Comparison of ENCODE assay signal across 8 cellular contexts in genomic region chr1:42747125-42747524, GRCh38. TPM values are rescaled to one million over a fixed set of nuclear protein-coding genes. Genes with fewer than 3 reads are reported as not detected.
DNase-seq lines count a peak whose midpoint lies in the region; ATAC-seq and TF ChIP-seq lines count a peak whose summit lies in the region.

No MANE protein-coding gene starts in this region.

- no peaks in the 10 kb centered on the region for H3K9me3 ChIP-seq in CD8-positive, alpha-beta memory T cell (ENCODE audit: low read length)
- H3K9me3 ChIP-seq in endodermal cell (ENCODE audit: control insufficient read depth, low read length) (peaks cover 7% of the 10 kb centered on the region), vagina (no peaks in the 10 kb centered on the region)
- H3K9me3 ChIP-seq in naive thymus-derived CD4-positive, alpha-beta T cell (ENCODE audit: control insufficient read depth in 2 of 3, low read length in 3 of 3) = no peaks in the 10 kb centered on the region

- TF ChIP-seq POLR2A in vagina (IDR thresholded peaks at IDR 0.05) = no peak

- in situ Hi-C loops in KBM-7 (cut with MboI; ENCODE audit: low pct_unique_long_range_greater_than_20kb, low sequenced_read_pairs) = loop anchor here (10.0 to 25.0 kb wide), 2 partner anchors 172 to 410 kb away; partner anchors contain the start of gene FOXJ3

- H3K4me3 Mint-ChIP-seq in CD8-positive, alpha-beta memory T cell = no peak overlapping the region
- H3K4me3 Mint-ChIP-seq in activated CD4-positive, alpha-beta T cell treated with anti-CD3 and anti-CD28 coated beads for 36 hours = no peak overlapping the region
- no peak overlapping the region for H3K4me3 Mint-ChIP-seq in endodermal cell
- no peak overlapping the region for H3K4me3 Mint-ChIP-seq in naive thymus-derived CD4-positive, alpha-beta T cell

- TF ChIP-seq CTCF in endodermal cell (conservative IDR thresholded peaks at IDR 0.05) = peak; percentile 83
- TF ChIP-seq CTCF in vagina (IDR thresholded peaks at IDR 0.05) = peak; percentile 14 to 50 (median 37)

- no peaks in the 10 kb centered on the region for H3K4me1 Mint-ChIP-seq in CD8-positive, alpha-beta memory T cell
- no peaks in the 10 kb centered on the region for H3K4me1 Mint-ChIP-seq in activated CD4-positive, alpha-beta T cell treated with anti-CD3 and anti-CD28 coated beads for 36 hours
- H3K4me1 Mint-ChIP-seq in endodermal cell = no peaks in the 10 kb centered on the region
- H3K4me1 Mint-ChIP-seq in naive thymus-derived CD4-positive, alpha-beta T cell = peaks cover 0 to 3% (median 0%) of the 10 kb centered on the region in 7 donors

- H3K27me3 ChIP-seq in CD8-positive, alpha-beta memory T cell (ENCODE audit: insufficient read depth, low read length, poor library complexity, severe bottlenecking) = no peaks in the 10 kb centered on the region
- H3K27me3 ChIP-seq in endodermal cell (ENCODE audit: control insufficient read depth, insufficient read depth, low read length, poor library complexity, severe bottlenecking) = no peaks in the 10 kb centered on the region
- H3K27me3 ChIP-seq in naive thymus-derived CD4-positive, alpha-beta T cell (ENCODE audit: control insufficient read depth in 2 of 2, insufficient read depth in 2 of 2, low read length in 2 of 2) = no peaks in the 10 kb centered on the region
- H3K27me3 ChIP-seq in vagina = no peaks in the 10 kb centered on the region

- H3K27me3 Mint-ChIP-seq in CD8-positive, alpha-beta memory T cell = no peaks in the 10 kb centered on the region
- no peaks in the 10 kb centered on the region for H3K27me3 Mint-ChIP-seq in activated CD4-positive, alpha-beta T cell treated with anti-CD3 and anti-CD28 coated beads for 36 hours
- H3K27me3 Mint-ChIP-seq in endodermal cell (ENCODE audit: insufficient read depth) = no peaks in the 10 kb centered on the region
- H3K27me3 Mint-ChIP-seq in naive thymus-derived CD4-positive, alpha-beta T cell = no peaks in the 10 kb centered on the region

- intact Hi-C loops in activated CD4-positive, alpha-beta T cell treated with anti-CD3 and anti-CD28 coated beads for 36 hours (cut with DNase I, micrococcal nuclease) = loop anchor here (1.0 to 5.0 kb wide), 4 partner anchors 169 to 600 kb away; no protein-coding TSS in a partner anchor
- intact Hi-C loops in naive thymus-derived CD4-positive, alpha-beta T cell (cut with micrococcal nuclease) = loop anchor here (1.0 to 10.0 kb wide), 4 partner anchors 169 to 572 kb away; no protein-coding TSS in a partner anchor
- intact Hi-C loops in vagina (cut with DNase I) = no loop called here

- POLR2A ChIA-PET in CD8-positive, alpha-beta memory T cell (lab: Charles Lee) = no interaction called here
- POLR2A ChIA-PET in activated CD4-positive, alpha-beta T cell treated with anti-CD3 and anti-CD28 coated beads for 36 hours (lab: Charles Lee) = no interaction called here
- POLR2A ChIA-PET in naive thymus-derived CD4-positive, alpha-beta T cell (lab: Charles Lee) = no interaction called here

- no peak overlapping the region for H3K4me3 ChIP-seq in CD8-positive, alpha-beta memory T cell (ENCODE audit: low read length)
- no peak overlapping the region for H3K4me3 ChIP-seq in endodermal cell (ENCODE audit: low read length)
- no peak overlapping the region for H3K4me3 ChIP-seq in naive thymus-derived CD4-positive, alpha-beta T cell (ENCODE audit: low read length)
- H3K4me3 ChIP-seq in vagina = no peak overlapping the region

- peaks cover 12 to 52% (median 20%) of the 10 kb centered on the region in 3 donors for H3K36me3 Mint-ChIP-seq in CD8-positive, alpha-beta memory T cell
- H3K36me3 Mint-ChIP-seq in activated CD4-positive, alpha-beta T cell treated with anti-CD3 and anti-CD28 coated beads for 36 hours (ENCODE audit: low read depth) = peaks cover 29% of the 10 kb centered on the region
- H3K36me3 Mint-ChIP-seq in endodermal cell (ENCODE audit: low read depth) = peaks cover 46% of the 10 kb centered on the region
- H3K36me3 Mint-ChIP-seq in naive thymus-derived CD4-positive, alpha-beta T cell = peaks cover 15 to 34% (median 21%) of the 10 kb centered on the region in 5 donors

- 78 to 81% methylated on average over 13 to 14 of the region's 14 CpGs for WGBS in endodermal cell (ENCODE audit: insufficient coverage in 1 of 2, insufficient read length in 1 of 2), 2 experiments

- CTCF ChIA-PET in CD8-positive, alpha-beta memory T cell (lab: Charles Lee) = interaction anchor here (0.7 to 2.0 kb wide), 7 partner anchors 11 to 403 kb away, joined by 3 to 10 read pairs (median 3); partner anchors contain the start of gene C1orf50
- CTCF ChIA-PET in activated CD4-positive, alpha-beta T cell treated with anti-CD3 and anti-CD28 coated beads for 36 hours (lab: Charles Lee) = interaction anchor here (1.0 to 1.1 kb wide), 3 partner anchors 8 to 172 kb away, joined by 3 to 6 read pairs (median 4); no protein-coding TSS in a partner anchor
- CTCF ChIA-PET in naive thymus-derived CD4-positive, alpha-beta T cell (lab: Charles Lee) = interaction anchor here (0.8 to 3.1 kb wide), 9 partner anchors 12 to 600 kb away, joined by 3 to 18 read pairs (median 4); partner anchors contain the start of genes C1orf50, CCDC30 and P3H1

- peak; percentile 16 to 63 (median 33) for DNase-seq in CD8-positive, alpha-beta memory T cell
- DNase-seq in KBM-7 (peak; percentile 47), endodermal cell (peak; percentile 83), vagina (ENCODE audit: extremely low spot score in 2 of 2) (no peak), NCI-H2107 (lab: John Stamatoyannopoulos, UW) (no peak)
- peak; percentile 67 for DNase-seq in activated CD4-positive, alpha-beta T cell treated with anti-CD3 and anti-CD28 coated beads for 36 hours
- peak in 6 of 9 donors; percentile 19 to 56 (median 38) for DNase-seq in naive thymus-derived CD4-positive, alpha-beta T cell

- peak; percentile 39 for ATAC-seq in activated CD4-positive, alpha-beta T cell treated with anti-CD3 and anti-CD28 coated beads for 36 hours
- ATAC-seq in naive thymus-derived CD4-positive, alpha-beta T cell = peak; percentile 73
- no peak for ATAC-seq in HG02840 (IDR thresholded peaks at IDR 0.05; ENCODE audit: low FRiP score, unreplicated experiment)

- H3K4me1 ChIP-seq in CD8-positive, alpha-beta memory T cell (ENCODE audit: insufficient read depth, low read length) = no peaks in the 10 kb centered on the region
- no peaks in the 10 kb centered on the region for H3K4me1 ChIP-seq in endodermal cell (ENCODE audit: control insufficient read depth, insufficient read depth, low read length)
- H3K4me1 ChIP-seq in naive thymus-derived CD4-positive, alpha-beta T cell (ENCODE audit: control insufficient read depth in 2 of 2, insufficient read depth in 2 of 2, low read length in 2 of 2) = no peaks in the 10 kb centered on the region
- H3K4me1 ChIP-seq in vagina = peaks cover 4% of the 10 kb centered on the region

- H3K36me3 ChIP-seq in CD8-positive, alpha-beta memory T cell (ENCODE audit: insufficient read depth, low read length) = peaks cover 17% of the 10 kb centered on the region
- H3K36me3 ChIP-seq in endodermal cell (ENCODE audit: control insufficient read depth, insufficient read depth, low read length) (peaks cover 29% of the 10 kb centered on the region), vagina (peaks cover 0 to 34% of the 10 kb centered on the region in 2 donors)
- H3K36me3 ChIP-seq in naive thymus-derived CD4-positive, alpha-beta T cell (ENCODE audit: control insufficient read depth in 2 of 3, insufficient read depth in 3 of 3, low read length in 3 of 3) = peaks cover 0 to 53% (median 9%) of the 10 kb centered on the region in 3 experiments

- peaks cover 0 to 2% (median 0%) of the 10 kb centered on the region in 5 donors for H3K9me3 Mint-ChIP-seq in CD8-positive, alpha-beta memory T cell
- no peaks in the 10 kb centered on the region for H3K9me3 Mint-ChIP-seq in activated CD4-positive, alpha-beta T cell treated with anti-CD3 and anti-CD28 coated beads for 36 hours (ENCODE audit: low read depth)
- H3K9me3 Mint-ChIP-seq in endodermal cell = peaks cover 14% of the 10 kb centered on the region
- peaks cover 0 to 6% (median 0%) of the 10 kb centered on the region in 11 donors for H3K9me3 Mint-ChIP-seq in naive thymus-derived CD4-positive, alpha-beta T cell

- peak overlapping the region in 1 of 8 donors; percentile 65 for H3K27ac Mint-ChIP-seq in CD8-positive, alpha-beta memory T cell
- no peak overlapping the region for H3K27ac Mint-ChIP-seq in activated CD4-positive, alpha-beta T cell treated with anti-CD3 and anti-CD28 coated beads for 36 hours
- H3K27ac Mint-ChIP-seq in endodermal cell = no peak overlapping the region
- peak overlapping the region in 1 of 9 donors; percentile 28 for H3K27ac Mint-ChIP-seq in naive thymus-derived CD4-positive, alpha-beta T cell

- no peak overlapping the region for H3K27ac ChIP-seq in CD8-positive, alpha-beta memory T cell (ENCODE audit: low read depth, low read length)
- H3K27ac ChIP-seq in endodermal cell (ENCODE audit: low read depth, low read length) (no peak overlapping the region), vagina (no peak overlapping the region)
- H3K27ac ChIP-seq in naive thymus-derived CD4-positive, alpha-beta T cell (ENCODE audit: low read depth, low read length) = no peak overlapping the region

- no peak overlapping the region for H3K9ac ChIP-seq in endodermal cell (ENCODE audit: extremely low read depth, low read length, poor library complexity, severe bottlenecking)

RNA-seq across cellular contexts. Expression of gene CLDN19, which starts 7.1 kb away (rescaled TPM):
- not detected for total RNA-seq in CD8-positive, alpha-beta memory T cell
- not detected for polyA plus RNA-seq in CD8-positive, alpha-beta memory T cell
- total RNA-seq in activated CD4-positive, alpha-beta T cell treated with anti-CD3 and anti-CD28 coated beads for 36 hours = not detected
- total RNA-seq in endodermal cell (10 to 100 TPM; 31.6 to 32.6 TPM), vagina (not detected)
- polyA plus RNA-seq in endodermal cell (2013, experiment 1 of 2) = 7.2 TPM
- 7.2 TPM for polyA plus RNA-seq in endodermal cell (2013, experiment 2 of 2)
- total RNA-seq in naive thymus-derived CD4-positive, alpha-beta T cell = not detected
- not detected for polyA plus RNA-seq in naive thymus-derived CD4-positive, alpha-beta T cell

RNA-seq across cellular contexts. Expression of gene P3H1, which starts 19.7 kb away (rescaled TPM):
- total RNA-seq in CD8-positive, alpha-beta memory T cell = 10 to 100 TPM; 35.6 to 38.5 TPM
- polyA plus RNA-seq in CD8-positive, alpha-beta memory T cell = 11.1 TPM
- total RNA-seq in activated CD4-positive, alpha-beta T cell treated with anti-CD3 and anti-CD28 coated beads for 36 hours = 10 to 100 TPM; 24.3 to 28.8 TPM
- total RNA-seq in endodermal cell = 10 to 100 TPM; 51.7 to 68.3 TPM
- 82.0 TPM for polyA plus RNA-seq in endodermal cell (2013, experiment 1 of 2)
- 76.1 TPM for polyA plus RNA-seq in endodermal cell (2013, experiment 2 of 2)
- 10 to 100 TPM; 32.5 to 61.8 (median 47.3) TPM for total RNA-seq in naive thymus-derived CD4-positive, alpha-beta T cell
- polyA plus RNA-seq in naive thymus-derived CD4-positive, alpha-beta T cell = 10 to 100 TPM in 1 of 2 donors, 1 to 10 TPM in 1; 7.7 to 11.8 TPM
- total RNA-seq in vagina = 40.5 TPM

RNA-seq across cellular contexts. Expression of gene C1orf50, which starts 19.9 kb away (rescaled TPM):
- total RNA-seq in CD8-positive, alpha-beta memory T cell = 1 to 10 TPM; 5.4 to 8.7 TPM
- polyA plus RNA-seq in CD8-positive, alpha-beta memory T cell = 3.5 TPM
- 1 to 10 TPM; 4.0 to 8.0 TPM for total RNA-seq in activated CD4-positive, alpha-beta T cell treated with anti-CD3 and anti-CD28 coated beads for 36 hours
- 1 to 10 TPM; 4.8 to 7.3 TPM for total RNA-seq in endodermal cell
- 8.7 TPM for polyA plus RNA-seq in endodermal cell (2013, experiment 1 of 2)
- polyA plus RNA-seq in endodermal cell (2013, experiment 2 of 2) = 11.8 TPM
- total RNA-seq in naive thymus-derived CD4-positive, alpha-beta T cell = 10 to 100 TPM in 4 of 5 experiments, 1 to 10 TPM in 1; 7.0 to 20.8 (median 18.1) TPM
- polyA plus RNA-seq in naive thymus-derived CD4-positive, alpha-beta T cell = 1 to 10 TPM; 3.4 to 3.5 TPM
- 3.2 TPM for total RNA-seq in vagina

RNA-seq across cellular contexts. Expression of gene TMEM269, which starts 37.7 kb away (rescaled TPM):
- under 1 TPM; 0.16 to 0.20 TPM for total RNA-seq in CD8-positive, alpha-beta memory T cell
- polyA plus RNA-seq in CD8-positive, alpha-beta memory T cell = not detected
- total RNA-seq in activated CD4-positive, alpha-beta T cell treated with anti-CD3 and anti-CD28 coated beads for 36 hours = under 1 TPM; 0.19 to 0.48 TPM
- total RNA-seq in endodermal cell = under 1 TPM; 0.20 to 0.66 TPM
- 0.53 TPM for polyA plus RNA-seq in endodermal cell (2013, experiment 1 of 2)
- polyA plus RNA-seq in endodermal cell (2013, experiment 2 of 2) = 0.46 TPM
- 1 to 10 TPM in 1 of 5 experiments, under 1 TPM in 4; 0.19 to 2.0 (median 0.35) TPM for total RNA-seq in naive thymus-derived CD4-positive, alpha-beta T cell
- polyA plus RNA-seq in naive thymus-derived CD4-positive, alpha-beta T cell = not detected
- total RNA-seq in vagina = not detected

Comparison
In these comparisons a context has a peak if more than half of its experiments do, and no peak if none do; other contexts are left out.
1. DNase-seq: peak in CD8-positive, alpha-beta memory T cell (5 of 5), KBM-7 (single experiment), activated CD4-positive, alpha-beta T cell treated with anti-CD3 and anti-CD28 coated beads for 36 hours (single experiment), endodermal cell (single experiment) and naive thymus-derived CD4-positive, alpha-beta T cell (6 of 9); none in vagina (0 of 2) and NCI-H2107 (single experiment).
2. RNA of gene CLDN19, which starts 7.1 kb away (total RNA-seq): 31.6 to 32.6 TPM in endodermal cell; not detected in activated CD4-positive, alpha-beta T cell treated with anti-CD3 and anti-CD28 coated beads for 36 hours, not detected in CD8-positive, alpha-beta memory T cell, not detected in naive thymus-derived CD4-positive, alpha-beta T cell and not detected in vagina (single experiment); every median in the first group is over 10 times any median in the second.